18 cellular contexts compared by ENCODE assay signal in the genomic region with DNA sequence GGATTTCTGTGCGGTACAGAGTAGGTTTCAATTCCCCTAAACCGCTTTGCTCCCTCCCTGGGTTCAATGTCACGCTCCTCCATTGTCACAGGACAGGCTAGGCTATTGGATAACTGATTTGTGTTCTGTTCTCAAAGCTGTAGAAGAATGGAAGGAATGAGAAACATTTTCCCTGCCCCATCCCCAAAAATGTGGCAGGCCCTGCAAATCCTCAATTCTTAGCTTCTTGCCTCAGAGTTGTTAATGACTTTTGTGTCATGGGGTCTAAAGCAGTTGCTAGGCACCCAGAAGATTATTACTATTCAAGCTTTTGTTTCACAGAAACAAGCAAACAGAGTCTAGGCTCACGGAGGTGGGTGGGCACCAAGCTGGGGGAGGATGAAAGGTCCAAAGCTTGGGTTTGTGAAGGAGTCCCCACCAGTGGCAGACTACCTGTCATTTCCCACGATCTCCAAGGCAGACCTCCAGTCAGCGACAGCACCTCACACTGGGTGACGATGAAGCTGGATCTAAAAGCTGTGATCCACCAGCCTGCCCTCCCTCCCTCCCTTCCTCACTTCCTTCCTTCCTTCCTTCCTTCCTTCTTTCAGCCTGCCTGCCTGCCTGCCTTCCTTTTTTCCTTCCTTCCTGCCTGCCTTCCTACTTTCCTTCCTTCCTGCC.
DNase-seq lines count a peak whose midpoint lies in the region; ATAC-seq and TF ChIP-seq lines count a peak whose summit lies in the region.
"Had no signal": no experiment of that assay in that cellular context is flagged by ENCODE, and none has a peak within 500 bp of the region (broad histone marks: within the 10 kb centered on the region; RNA-seq: fewer than 3 reads in every experiment).

No MANE protein-coding gene starts in this region.

- H3K4me3 Mint-ChIP-seq in endothelial cell (ENCODE audit: unreplicated experiment) = no peak overlapping the region
- H3K4me3 Mint-ChIP-seq in CD8-positive, alpha-beta T cell = no peak overlapping the region
- H3K4me3 Mint-ChIP-seq: CD4-positive, CD25-positive, alpha-beta regulatory T cell had no signal

- no peaks in the 10 kb centered on the region for H3K9me3 ChIP-seq in HUES64 (ENCODE audit: insufficient read depth, low read depth, low read length)
- no peaks in the 10 kb centered on the region for H3K9me3 ChIP-seq in CD8-positive, alpha-beta T cell (ENCODE audit: low read length)
- H3K9me3 ChIP-seq: SJSA1 had no signal

- peaks cover 35% of the 10 kb centered on the region for H3K4me1 ChIP-seq in HUES64 (ENCODE audit: insufficient read depth, low read length)
- no peaks in the 10 kb centered on the region for H3K4me1 ChIP-seq in CD8-positive, alpha-beta T cell (ENCODE audit: insufficient read depth, low read length)
- H3K4me1 ChIP-seq: SJSA1 had no signal

- no peak for DNase-seq in endothelial cell (ENCODE audit: low spot score)
- peak; percentile 46 for DNase-seq in left kidney (ENCODE audit: low read depth, low spot score)
- DNase-seq in activated CD8-positive, alpha-beta memory T cell treated with anti-CD3 and anti-CD28 coated beads for 24 hours = no peak
- DNase-seq in activated naive CD4-positive, alpha-beta T cell treated with anti-CD3 and anti-CD28 coated beads, Interleukin-2, amount 50 U/mL, for 16 hours = no peak
- no peak for DNase-seq in CD8-positive, alpha-beta T cell
- DNase-seq: ACHN; Calu3; CD4-positive, CD25-positive, alpha-beta regulatory T cell; DMS53; KBM-7; NCI-H1436; NCI-H2029; NCI-H2171 treated with DMSO at 0.1 percent for 48 hours; NCI-H82 had no signal

- H3K4me1 Mint-ChIP-seq in endothelial cell (ENCODE audit: unreplicated experiment) = peaks cover 6% of the 10 kb centered on the region
- no peaks in the 10 kb centered on the region for H3K4me1 Mint-ChIP-seq in CD8-positive, alpha-beta T cell (ENCODE audit: low read depth)
- H3K4me1 Mint-ChIP-seq: CD4-positive, CD25-positive, alpha-beta regulatory T cell had no signal

- H3K36me3 ChIP-seq in HUES64 (ENCODE audit: insufficient read depth, low read length) = no peaks in the 10 kb centered on the region
- H3K36me3 ChIP-seq in CD8-positive, alpha-beta T cell (ENCODE audit: insufficient read depth, low read length) = no peaks in the 10 kb centered on the region
- H3K36me3 ChIP-seq: SJSA1 had no signal

- H3K27ac ChIP-seq in HUES64 (ENCODE audit: low read depth, low read length) = peak overlapping the region; percentile 88; the same call in 1 of the 2 replicates
- H3K27ac ChIP-seq in CD8-positive, alpha-beta T cell (ENCODE audit: low read depth, low read length) = no peak overlapping the region
- H3K27ac ChIP-seq: SJSA1 had no signal

- no peaks in the 10 kb centered on the region for H3K9me3 Mint-ChIP-seq in endothelial cell (ENCODE audit: unreplicated experiment)
- H3K9me3 Mint-ChIP-seq in CD8-positive, alpha-beta T cell = no peaks in the 10 kb centered on the region

- POLR2A ChIA-PET in CD8-positive, alpha-beta T cell (lab: Charles Lee) = interaction anchor here (0.5 kb wide), 1 partner anchor 53 kb away, joined by 3 read pairs; no protein-coding TSS in a partner anchor

- WGBS in HUES64 = 65% methylated on average over 7 of the region's 7 CpGs

- H3K36me3 Mint-ChIP-seq in endothelial cell (ENCODE audit: low read depth, unreplicated experiment) = peaks cover 7% of the 10 kb centered on the region
- H3K36me3 Mint-ChIP-seq in CD8-positive, alpha-beta T cell = no peaks in the 10 kb centered on the region
- H3K36me3 Mint-ChIP-seq: CD4-positive, CD25-positive, alpha-beta regulatory T cell had no signal

- no peak for TF ChIP-seq CTCF in endothelial cell (IDR thresholded peaks at IDR 0.05; ENCODE audit: unreplicated experiment)
- no peak for TF ChIP-seq CTCF in CD8-positive, alpha-beta T cell (IDR thresholded peaks at IDR 0.05)

- CTCF ChIA-PET in CD8-positive, alpha-beta T cell (lab: Charles Lee) = no interaction called here

- H3K9ac ChIP-seq in HUES64 (ENCODE audit: low read depth, low read length) = no peak overlapping the region; the same call in 1 of the 2 replicates

- no peaks in the 10 kb centered on the region for H3K27me3 ChIP-seq in HUES64 (ENCODE audit: insufficient read depth, low read length)
- no peaks in the 10 kb centered on the region for H3K27me3 ChIP-seq in CD8-positive, alpha-beta T cell (ENCODE audit: insufficient read depth, low read length)
- H3K27me3 ChIP-seq: SJSA1 had no signal

- intact Hi-C loops in CD8-positive, alpha-beta T cell (cut with DNase I, micrococcal nuclease) = no loop called here

- H3K27me3 Mint-ChIP-seq in endothelial cell (ENCODE audit: unreplicated experiment) = peaks cover 1% of the 10 kb centered on the region
- peaks cover 5% of the 10 kb centered on the region for H3K27me3 Mint-ChIP-seq in CD8-positive, alpha-beta T cell (ENCODE audit: low read depth)
- H3K27me3 Mint-ChIP-seq: CD4-positive, CD25-positive, alpha-beta regulatory T cell had no signal

- H3K27ac Mint-ChIP-seq in endothelial cell (ENCODE audit: unreplicated experiment) = peak overlapping the region; percentile 12
- H3K27ac Mint-ChIP-seq in CD8-positive, alpha-beta T cell = no peak overlapping the region
- H3K27ac Mint-ChIP-seq: CD4-positive, CD25-positive, alpha-beta regulatory T cell had no signal

- H3K4me3 ChIP-seq in HUES64 (ENCODE audit: low read length) = no peak overlapping the region
- no peak overlapping the region for H3K4me3 ChIP-seq in CD8-positive, alpha-beta T cell (ENCODE audit: low read depth, low read length)
- H3K4me3 ChIP-seq: SJSA1 had no signal

- no peak for ATAC-seq in GM18511 (IDR thresholded peaks at IDR 0.05; ENCODE audit: unreplicated experiment)
- ATAC-seq in CD8-positive, alpha-beta T cell = no peak
- ATAC-seq: HCT116 had no signal
